ENCODE assay signal across 9 cellular contexts in the genomic region with DNA sequence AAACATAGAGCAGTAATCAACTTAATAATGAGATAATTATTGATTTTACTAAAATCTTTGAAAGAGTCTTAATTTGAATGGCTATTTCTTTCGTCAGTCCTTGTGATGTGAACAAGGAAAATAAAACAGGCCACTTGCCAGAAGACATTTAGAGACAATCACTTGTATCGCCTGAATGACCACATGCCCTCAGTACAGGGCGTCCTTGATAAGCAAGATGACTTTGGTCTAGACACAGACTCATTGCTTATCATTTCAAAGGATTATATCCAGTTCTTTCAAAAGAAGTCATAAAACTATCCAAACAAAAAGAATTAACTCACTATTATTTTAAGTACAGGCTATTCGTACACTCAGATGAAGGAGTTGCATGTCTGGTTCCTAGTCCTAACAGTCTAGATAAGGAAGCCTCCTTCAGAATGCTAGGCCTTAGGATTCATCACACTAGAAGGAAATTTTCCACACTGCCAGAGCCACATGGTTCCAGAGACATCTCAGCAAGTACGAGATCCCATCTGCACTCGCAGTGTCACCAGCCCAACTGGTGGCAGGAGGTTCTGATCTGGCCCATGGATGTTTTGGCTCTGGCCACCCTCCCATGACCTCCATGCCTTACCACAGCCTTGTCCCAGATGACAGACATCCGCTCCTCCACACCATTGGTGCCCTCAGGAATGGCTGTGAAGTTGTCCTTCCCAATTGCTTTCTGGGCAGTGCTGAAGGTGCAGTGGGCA.
"Had no signal": no experiment of that assay in that cellular context is flagged by ENCODE, and none has a peak within 500 bp of the region (broad histone marks: within the 10 kb centered on the region; RNA-seq: fewer than 3 reads in every experiment).

No MANE protein-coding gene starts in this region.

- H3K4me3 Mint-ChIP-seq: activated CD8-positive, alpha-beta T cell treated with anti-CD3 and anti-CD28 coated beads for 36 hours; natural killer cell treated with Interleukin-12 subunit alpha and Interleukin-12 subunit beta and Interleukin-15 and Interleukin-18, amount 100 ng/mL, for 72 hours; type B pancreatic cell had no signal

- ATAC-seq: activated CD8-positive, alpha-beta T cell treated with anti-CD3 and anti-CD28 coated beads for 36 hours; esophagus mucosa; left lung had no signal

- H3K36me3 Mint-ChIP-seq: natural killer cell treated with Interleukin-12 subunit alpha and Interleukin-12 subunit beta and Interleukin-15 and Interleukin-18, amount 100 ng/mL, for 72 hours had no signal

- H3K4me3 ChIP-seq: left lung, skin epidermis had no signal

- H3K9me3 Mint-ChIP-seq: activated CD8-positive, alpha-beta T cell treated with anti-CD3 and anti-CD28 coated beads for 36 hours; natural killer cell treated with Interleukin-12 subunit alpha and Interleukin-12 subunit beta and Interleukin-15 and Interleukin-18, amount 100 ng/mL, for 72 hours; type B pancreatic cell had no signal

- H3K27ac Mint-ChIP-seq: activated CD8-positive, alpha-beta T cell treated with anti-CD3 and anti-CD28 coated beads for 36 hours; natural killer cell treated with Interleukin-12 subunit alpha and Interleukin-12 subunit beta and Interleukin-15 and Interleukin-18, amount 100 ng/mL, for 72 hours; type B pancreatic cell had no signal

- H3K27me3 ChIP-seq: left lung had no signal

- H3K9me3 ChIP-seq: left lung had no signal

- H3K27me3 Mint-ChIP-seq: activated CD8-positive, alpha-beta T cell treated with anti-CD3 and anti-CD28 coated beads for 36 hours; type B pancreatic cell had no signal

- DNase-seq: activated CD4-positive, alpha-beta T cell treated with anti-CD3 and anti-CD28 coated beads for 4 hours; activated CD8-positive, alpha-beta memory T cell treated with anti-CD3 and anti-CD28 coated beads, Interleukin-2, amount 50 U/mL, for 4 hours; activated CD8-positive, alpha-beta T cell treated with anti-CD3 and anti-CD28 coated beads for 36 hours; left lung; T-helper 9 cell had no signal

- H3K27ac ChIP-seq: left lung had no signal
